Comparison of ENCODE assay signal across 3 cellular contexts in genomic region chr3:95626107-95626506, GRCh38.
A peak's percentile ranks its signal among the peaks of the same experiment; 100 is the strongest.
TF ChIP-seq lines count a peak whose summit lies in the region.

No MANE protein-coding gene starts in this region.

TF ChIP-seq in HepG2, 621 proteins besides CTCF, POLR2A, EP300 and RAD21:
- TF ChIP-seq MAFK (conservative IDR thresholded peaks at IDR 0.05 in 1 of 2, IDR thresholded peaks at IDR 0.05 in 1 of 2; ENCODE audit: low read length in 2 of 2) (peak; percentile 40 to 69; a peak in 2 of 4 replicates), MAFF (IDR thresholded peaks at IDR 0.05; ENCODE audit: low read depth, low read length) (peak; percentile 50; the same call in 1 of the 2 replicates), THAP9 (CRISPR knock-in tag; IDR thresholded peaks at IDR 0.05; ENCODE audit: borderline replicate concordance) (no peak)

TF ChIP-seq in A549, 52 proteins besides CTCF, POLR2A, EP300 and RAD21 (continued from another document):
- TF ChIP-seq MAFK (IDR thresholded peaks at IDR 0.05; ENCODE audit: partially characterized antibody) = peak; percentile 63
TF ChIP-seq in A549: peak in this region for 1.

TF ChIP-seq in IMR-90, 13 proteins besides CTCF, POLR2A, EP300 and RAD21:
- TF ChIP-seq MAFK (IDR thresholded peaks at IDR 0.05; ENCODE audit: low read depth, low read length) = 0 out of 2 replicates have a peak, but pooled peaks have one; percentile 19
- no peak for TF ChIP-seq MXI1 (IDR thresholded peaks at IDR 0.05; ENCODE audit: borderline replicate concordance, low read depth, low read length)
- no peak for TF ChIP-seq MAZ (IDR thresholded peaks at IDR 0.05; ENCODE audit: borderline replicate concordance, low read depth, low read length)
- TF ChIP-seq FOS (IDR thresholded peaks at IDR 0.05; ENCODE audit: low read depth, low read length) = no peak
- no peak for TF ChIP-seq ELK1 (IDR thresholded peaks at IDR 0.05; ENCODE audit: borderline replicate concordance, low read depth, low read length)
- no peak for TF ChIP-seq RFX5 (IDR thresholded peaks at IDR 0.05; ENCODE audit: low read depth, low read length)
